Comparison of ENCODE assay signal across 15 cellular contexts in the genomic region with DNA sequence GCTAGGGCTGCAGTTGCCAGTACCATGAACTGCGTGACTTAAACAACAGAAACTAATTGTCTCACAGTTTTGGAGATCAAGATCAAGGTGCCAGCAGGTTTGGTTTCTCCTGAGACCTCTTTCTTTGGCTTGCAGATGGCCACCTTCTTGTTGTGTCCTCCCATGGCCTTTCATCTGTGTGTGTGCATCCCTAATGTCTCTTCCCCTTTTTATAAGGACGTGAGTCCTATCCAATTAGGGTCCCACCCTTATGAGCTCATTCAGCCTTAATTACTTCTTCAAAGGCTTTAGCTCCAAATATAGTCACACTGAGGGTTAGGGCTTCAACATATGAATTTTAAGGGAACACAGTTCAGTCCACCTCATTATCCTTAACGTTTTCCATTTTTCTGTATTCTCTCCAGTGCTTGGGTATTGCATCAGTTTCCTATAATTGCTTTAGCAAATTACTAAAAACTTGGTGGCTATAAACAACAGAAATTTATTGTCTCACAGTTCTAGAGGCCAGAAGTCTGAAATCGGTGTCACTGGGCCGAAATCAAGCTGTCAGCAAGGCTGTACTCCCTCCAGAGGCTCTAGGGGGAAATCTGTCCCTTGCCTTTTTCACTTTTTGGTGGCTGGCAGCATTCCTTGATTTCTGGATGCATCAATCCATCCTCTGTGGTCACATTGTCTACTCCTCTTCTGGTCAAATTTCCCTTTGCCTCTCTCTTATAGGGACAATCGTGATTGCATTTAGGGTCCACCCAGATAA. TPM values are rescaled to one million over a fixed set of nuclear protein-coding genes. Genes with fewer than 3 reads are reported as not detected.
DNase-seq lines count a peak whose midpoint lies in the region; ATAC-seq, FAIRE-seq and TF ChIP-seq lines count a peak whose summit lies in the region.
"Had no signal": no experiment of that assay in that cellular context is flagged by ENCODE, and none has a peak within 500 bp of the region (broad histone marks: within the 10 kb centered on the region; RNA-seq: fewer than 3 reads in every experiment).

No MANE protein-coding gene starts in this region.

- TF ChIP-seq EP300 in SK-N-SH (IDR thresholded peaks at IDR 0.05; ENCODE audit: borderline replicate concordance in 1 of 2, low read depth in 1 of 2, low read length in 1 of 2) (no peak), suprapubic skin (IDR thresholded peaks at IDR 0.05) (no peak)

- peaks cover 43% of the 10 kb centered on the region for H3F3A ChIP-seq in SK-N-SH (replicated peaks; ENCODE audit: insufficient read depth)

- TF ChIP-seq CTCF in BE2C (IDR thresholded peaks at IDR 0.05; ENCODE audit: low read depth, low read length): peak; percentile 47
- peak; percentile 32 for TF ChIP-seq CTCF in SK-N-SH (IDR thresholded peaks at IDR 0.05)
- peak; percentile 20 for TF ChIP-seq CTCF in foreskin fibroblast (IDR thresholded peaks at IDR 0.05; ENCODE audit: low read depth, low read length)
- TF ChIP-seq CTCF in suprapubic skin (IDR thresholded peaks at IDR 0.05): no peak

- no peaks in the 10 kb centered on the region for H3K27me3 ChIP-seq in BE2C
- no peaks in the 10 kb centered on the region for H3K27me3 ChIP-seq in SK-N-SH (ENCODE audit: insufficient read depth)
- no peaks in the 10 kb centered on the region for H3K27me3 ChIP-seq in suprapubic skin

- peak; percentile 80 for FAIRE-seq in GM19239 (lab: Jason Lieb, UNC)

- no peak for ATAC-seq in HG03196 (IDR thresholded peaks at IDR 0.05; ENCODE audit: unreplicated experiment)
- ATAC-seq: stimulated activated naive B cell treated with anti-CD40 and anti-IgM and Interleukin-4, amounts not matched to agents 10 μg/mL and 1 μg/mL and 100 μg/mL, for 72 hours had no signal

- no peak overlapping the region for H2AFZ ChIP-seq in SK-N-SH (ENCODE audit: low read depth)

- intact Hi-C loops in head of caudate nucleus (cut with DNase I): no loop called here

- POLR2A ChIA-PET in SK-N-SH (lab: Yijun Ruan, JAX): no interaction called here

- H4K20me1 ChIP-seq in SK-N-SH (ENCODE audit: insufficient read depth): no peaks in the 10 kb centered on the region

- no peak overlapping the region for H3K4me2 ChIP-seq in SK-N-SH

- DNase-seq in BE2C (peak; percentile 46), GM19239 (ENCODE audit: insufficient read length, low spot score) (no peak), SK-N-SH (no peak), foreskin fibroblast (peak in 1 of 2 donors; percentile 65), midbrain (lab: John Stamatoyannopoulos, UW) (no peak), head of caudate nucleus (no peak), suprapubic skin (ENCODE audit: low spot score in 2 of 2) (no peak)
- DNase-seq: amygdala; DMS153; glutamatergic neuron; left ventricle myocardium inferior; posterior cingulate gyrus; stimulated activated naive B cell treated with anti-CD40 and anti-IgM and Interleukin-4, amounts not matched to agents 10 μg/mL and 1 μg/mL and 100 μg/mL, for 72 hours; T-helper 2 cell had no signal

- H3K27ac ChIP-seq in SK-N-SH (ENCODE audit: low read depth in 2 of 2, low read length in 1 of 2) (peak overlapping the region; percentile 75 to 93), suprapubic skin (no peak overlapping the region)
- H3K27ac ChIP-seq: left ventricle myocardium inferior had no signal

- H3K4me1 ChIP-seq in BE2C (peaks cover 56% of the 10 kb centered on the region), SK-N-SH (ENCODE audit: control insufficient read depth in 1 of 2, insufficient read depth in 2 of 2, low read depth in 1 of 2, low read length in 1 of 2) (peaks cover 18 to 60% of the 10 kb centered on the region in 2 experiments), suprapubic skin (peaks cover 13% of the 10 kb centered on the region)

- H3K9me2 ChIP-seq in SK-N-SH: no peaks in the 10 kb centered on the region

- H3K9me3 ChIP-seq in BE2C (no peaks in the 10 kb centered on the region), SK-N-SH (no peaks in the 10 kb centered on the region), suprapubic skin (no peaks in the 10 kb centered on the region)
- H3K9me3 ChIP-seq: left ventricle myocardium inferior had no signal

- CTCF ChIA-PET in SK-N-SH (lab: Yijun Ruan, JAX): interaction anchor here (1.3 to 2.6 kb wide), 4 partner anchors 13 to 240 kb away, joined by 3 to 9 read pairs (median 4); no protein-coding TSS in a partner anchor

- H3K4me3 ChIP-seq in BE2C (ENCODE audit: low read depth, low read length) (no peak overlapping the region), SK-N-SH (ENCODE audit: low read depth in 2 of 2, low read length in 1 of 2) (no peak overlapping the region), foreskin fibroblast (ENCODE audit: low read depth in 1 of 2, low read length in 2 of 2) (no peak overlapping the region), suprapubic skin (no peak overlapping the region)
- H3K4me3 ChIP-seq: left ventricle myocardium inferior had no signal

- 81% methylated on average over 6 of the region's 6 CpGs for WGBS in SK-N-SH (ENCODE audit: low lambda C conversion rate)
- WGBS in suprapubic skin: 74% methylated on average over 6 of the region's 6 CpGs

- H3K79me2 ChIP-seq in SK-N-SH (ENCODE audit: insufficient read depth): peaks cover 13% of the 10 kb centered on the region; the same call in 1 of the 2 replicates

- peak; percentile 51 for TF ChIP-seq RAD21 in SK-N-SH (IDR thresholded peaks at IDR 0.05; ENCODE audit: low read length)

- H3K9ac ChIP-seq in SK-N-SH: no peak overlapping the region

- peaks cover 21% of the 10 kb centered on the region for H3K36me3 ChIP-seq in BE2C
- peaks cover 20 to 23% of the 10 kb centered on the region in 2 experiments for H3K36me3 ChIP-seq in SK-N-SH (replicated peaks in 1 of 2; ENCODE audit: control insufficient read depth in 1 of 2, insufficient read depth in 2 of 2, low read length in 1 of 2)
- no peaks in the 10 kb centered on the region for H3K36me3 ChIP-seq in suprapubic skin
- H3K36me3 ChIP-seq: left ventricle myocardium inferior had no signal

- no peak for TF ChIP-seq POLR2A in suprapubic skin (IDR thresholded peaks at IDR 0.05)

TF ChIP-seq in SK-N-SH, 30 proteins besides CTCF, POLR2A, EP300 and RAD21 (continues in another document):
- TF ChIP-seq SMC3 (IDR thresholded peaks at IDR 0.05; ENCODE audit: low read depth, low read length) (peak; percentile 19; the same call in 1 of the 2 replicates), GABPA (IDR thresholded peaks at IDR 0.05; ENCODE audit: low read depth) (no peak), FOSL2 (IDR thresholded peaks at IDR 0.05; ENCODE audit: borderline replicate concordance, low read depth) (no peak), MEF2A (IDR thresholded peaks at IDR 0.05; ENCODE audit: borderline replicate concordance, low read depth) (no peak), TCF12 (IDR thresholded peaks at IDR 0.05) (no peak), RCOR1 (IDR thresholded peaks at IDR 0.05; ENCODE audit: low read length) (no peak), NRF1 (IDR thresholded peaks at IDR 0.05; ENCODE audit: low read depth, low read length) (no peak), FOXJ3 (CRISPR knock-in tag; IDR thresholded peaks at IDR 0.05) (no peak)
- TF ChIP-seq, protein P1, sequence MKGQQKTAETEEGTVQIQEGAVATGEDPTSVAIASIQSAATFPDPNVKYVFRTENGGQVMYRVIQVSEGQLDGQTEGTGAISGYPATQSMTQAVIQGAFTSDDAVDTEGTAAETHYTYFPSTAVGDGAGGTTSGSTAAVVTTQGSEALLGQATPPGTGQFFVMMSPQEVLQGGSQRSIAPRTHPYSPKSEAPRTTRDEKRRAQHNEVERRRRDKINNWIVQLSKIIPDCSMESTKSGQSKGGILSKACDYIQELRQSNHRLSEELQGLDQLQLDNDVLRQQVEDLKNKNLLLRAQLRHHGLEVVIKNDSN (IDR thresholded peaks at IDR 0.05; ENCODE audit: borderline replicate concordance, low read depth): no peak
- TF ChIP-seq, protein P2, sequence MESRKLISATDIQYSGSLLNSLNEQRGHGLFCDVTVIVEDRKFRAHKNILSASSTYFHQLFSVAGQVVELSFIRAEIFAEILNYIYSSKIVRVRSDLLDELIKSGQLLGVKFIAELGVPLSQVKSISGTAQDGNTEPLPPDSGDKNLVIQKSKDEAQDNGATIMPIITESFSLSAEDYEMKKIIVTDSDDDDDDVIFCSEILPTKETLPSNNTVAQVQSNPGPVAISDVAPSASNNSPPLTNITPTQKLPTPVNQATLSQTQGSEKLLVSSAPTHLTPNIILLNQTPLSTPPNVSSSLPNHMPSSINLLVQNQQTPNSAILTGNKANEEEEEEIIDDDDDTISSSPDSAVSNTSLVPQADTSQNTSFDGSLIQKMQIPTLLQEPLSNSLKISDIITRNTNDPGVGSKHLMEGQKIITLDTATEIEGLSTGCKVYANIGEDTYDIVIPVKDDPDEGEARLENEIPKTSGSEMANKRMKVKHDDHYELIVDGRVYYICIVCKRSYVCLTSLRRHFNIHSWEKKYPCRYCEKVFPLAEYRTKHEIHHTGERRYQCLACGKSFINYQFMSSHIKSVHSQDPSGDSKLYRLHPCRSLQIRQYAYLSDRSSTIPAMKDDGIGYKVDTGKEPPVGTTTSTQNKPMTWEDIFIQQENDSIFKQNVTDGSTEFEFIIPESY (IDR thresholded peaks at IDR 0.05; ENCODE audit: borderline replicate concordance, low read depth): no peak

RNA-seq across cellular contexts. Expression of a gene that starts 34.1 kb away (rescaled TPM):
- polyA plus RNA-seq in BE2C (2012; ENCODE audit: insufficient read depth, insufficient read length, low read depth): 131 TPM
- polyA plus RNA-seq in SK-N-SH (2012; rRNA removed): 87.5 and 105 TPM in 2 replicates
- 92.7 and 103 TPM in 2 replicates for polyA plus RNA-seq in SK-N-SH (2012; cell fraction: cytosol; rRNA removed)
- 70.1 and 83.8 TPM in 2 replicates for polyA plus RNA-seq in SK-N-SH (2012; cell fraction: nucleus; rRNA removed)
- 10 to 100 TPM in 3 of 4 donors, 1 to 10 TPM in 1; 9.0 to 38.0 (median 23.5) TPM for total RNA-seq in suprapubic skin

Comparison
In these comparisons a context has a peak if more than half of its experiments do, and no peak if none do; other contexts are left out.
1. CTCF ChIP-seq: peak in BE2C (single experiment), SK-N-SH (single experiment) and foreskin fibroblast (single experiment); none in suprapubic skin (0 of 2).